2 cellular contexts compared by ENCODE assay signal in the genomic region with DNA sequence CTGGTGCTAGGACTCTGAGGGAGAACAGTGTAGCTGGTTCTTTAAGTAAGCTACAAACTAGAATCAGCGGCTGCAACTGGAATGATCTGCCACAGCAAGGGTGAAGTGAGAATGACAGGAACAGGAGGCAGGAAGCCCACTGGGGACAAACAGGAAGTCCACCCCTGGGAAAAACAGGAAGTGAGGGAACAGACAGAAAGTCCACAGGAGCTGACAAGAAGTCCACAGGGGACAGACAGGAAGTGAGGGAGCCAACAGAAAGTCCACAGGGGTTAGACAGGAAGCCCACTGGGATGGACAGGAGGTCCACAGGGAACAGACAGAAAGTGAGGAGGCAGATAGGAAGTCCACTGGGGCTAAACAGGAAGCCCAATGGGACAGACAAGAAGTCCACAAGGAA.
A peak's percentile ranks its signal among the peaks of the same experiment; 100 is the strongest.
TF ChIP-seq lines count a peak whose summit lies in the region.

No MANE protein-coding gene starts in this region.

TF ChIP-seq in GM23338, 12 proteins besides CTCF, POLR2A, EP300 and RAD21:
- TF ChIP-seq STAT1 (IDR thresholded peaks at IDR 0.05; ENCODE audit: unreplicated experiment) (no peak), POLR2AphosphoS5 (IDR thresholded peaks at IDR 0.05; ENCODE audit: low read depth) (no peak), JUNB (IDR thresholded peaks at IDR 0.05; ENCODE audit: unreplicated experiment) (no peak), ZNF331 (CRISPR knock-in tag; IDR thresholded peaks at IDR 0.05; ENCODE audit: low read depth) (no peak)
- TF ChIP-seq, protein P1, sequence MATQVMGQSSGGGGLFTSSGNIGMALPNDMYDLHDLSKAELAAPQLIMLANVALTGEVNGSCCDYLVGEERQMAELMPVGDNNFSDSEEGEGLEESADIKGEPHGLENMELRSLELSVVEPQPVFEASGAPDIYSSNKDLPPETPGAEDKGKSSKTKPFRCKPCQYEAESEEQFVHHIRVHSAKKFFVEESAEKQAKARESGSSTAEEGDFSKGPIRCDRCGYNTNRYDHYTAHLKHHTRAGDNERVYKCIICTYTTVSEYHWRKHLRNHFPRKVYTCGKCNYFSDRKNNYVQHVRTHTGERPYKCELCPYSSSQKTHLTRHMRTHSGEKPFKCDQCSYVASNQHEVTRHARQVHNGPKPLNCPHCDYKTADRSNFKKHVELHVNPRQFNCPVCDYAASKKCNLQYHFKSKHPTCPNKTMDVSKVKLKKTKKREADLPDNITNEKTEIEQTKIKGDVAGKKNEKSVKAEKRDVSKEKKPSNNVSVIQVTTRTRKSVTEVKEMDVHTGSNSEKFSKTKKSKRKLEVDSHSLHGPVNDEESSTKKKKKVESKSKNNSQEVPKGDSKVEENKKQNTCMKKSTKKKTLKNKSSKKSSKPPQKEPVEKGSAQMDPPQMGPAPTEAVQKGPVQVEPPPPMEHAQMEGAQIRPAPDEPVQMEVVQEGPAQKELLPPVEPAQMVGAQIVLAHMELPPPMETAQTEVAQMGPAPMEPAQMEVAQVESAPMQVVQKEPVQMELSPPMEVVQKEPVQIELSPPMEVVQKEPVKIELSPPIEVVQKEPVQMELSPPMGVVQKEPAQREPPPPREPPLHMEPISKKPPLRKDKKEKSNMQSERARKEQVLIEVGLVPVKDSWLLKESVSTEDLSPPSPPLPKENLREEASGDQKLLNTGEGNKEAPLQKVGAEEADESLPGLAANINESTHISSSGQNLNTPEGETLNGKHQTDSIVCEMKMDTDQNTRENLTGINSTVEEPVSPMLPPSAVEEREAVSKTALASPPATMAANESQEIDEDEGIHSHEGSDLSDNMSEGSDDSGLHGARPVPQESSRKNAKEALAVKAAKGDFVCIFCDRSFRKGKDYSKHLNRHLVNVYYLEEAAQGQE (IDR thresholded peaks at IDR 0.05; ENCODE audit: unreplicated experiment) = no peak
- TF ChIP-seq, protein P2, sequence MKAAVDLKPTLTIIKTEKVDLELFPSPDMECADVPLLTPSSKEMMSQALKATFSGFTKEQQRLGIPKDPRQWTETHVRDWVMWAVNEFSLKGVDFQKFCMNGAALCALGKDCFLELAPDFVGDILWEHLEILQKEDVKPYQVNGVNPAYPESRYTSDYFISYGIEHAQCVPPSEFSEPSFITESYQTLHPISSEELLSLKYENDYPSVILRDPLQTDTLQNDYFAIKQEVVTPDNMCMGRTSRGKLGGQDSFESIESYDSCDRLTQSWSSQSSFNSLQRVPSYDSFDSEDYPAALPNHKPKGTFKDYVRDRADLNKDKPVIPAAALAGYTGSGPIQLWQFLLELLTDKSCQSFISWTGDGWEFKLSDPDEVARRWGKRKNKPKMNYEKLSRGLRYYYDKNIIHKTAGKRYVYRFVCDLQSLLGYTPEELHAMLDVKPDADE (IDR thresholded peaks at IDR 0.05) = no peak
- TF ChIP-seq, protein P3, sequence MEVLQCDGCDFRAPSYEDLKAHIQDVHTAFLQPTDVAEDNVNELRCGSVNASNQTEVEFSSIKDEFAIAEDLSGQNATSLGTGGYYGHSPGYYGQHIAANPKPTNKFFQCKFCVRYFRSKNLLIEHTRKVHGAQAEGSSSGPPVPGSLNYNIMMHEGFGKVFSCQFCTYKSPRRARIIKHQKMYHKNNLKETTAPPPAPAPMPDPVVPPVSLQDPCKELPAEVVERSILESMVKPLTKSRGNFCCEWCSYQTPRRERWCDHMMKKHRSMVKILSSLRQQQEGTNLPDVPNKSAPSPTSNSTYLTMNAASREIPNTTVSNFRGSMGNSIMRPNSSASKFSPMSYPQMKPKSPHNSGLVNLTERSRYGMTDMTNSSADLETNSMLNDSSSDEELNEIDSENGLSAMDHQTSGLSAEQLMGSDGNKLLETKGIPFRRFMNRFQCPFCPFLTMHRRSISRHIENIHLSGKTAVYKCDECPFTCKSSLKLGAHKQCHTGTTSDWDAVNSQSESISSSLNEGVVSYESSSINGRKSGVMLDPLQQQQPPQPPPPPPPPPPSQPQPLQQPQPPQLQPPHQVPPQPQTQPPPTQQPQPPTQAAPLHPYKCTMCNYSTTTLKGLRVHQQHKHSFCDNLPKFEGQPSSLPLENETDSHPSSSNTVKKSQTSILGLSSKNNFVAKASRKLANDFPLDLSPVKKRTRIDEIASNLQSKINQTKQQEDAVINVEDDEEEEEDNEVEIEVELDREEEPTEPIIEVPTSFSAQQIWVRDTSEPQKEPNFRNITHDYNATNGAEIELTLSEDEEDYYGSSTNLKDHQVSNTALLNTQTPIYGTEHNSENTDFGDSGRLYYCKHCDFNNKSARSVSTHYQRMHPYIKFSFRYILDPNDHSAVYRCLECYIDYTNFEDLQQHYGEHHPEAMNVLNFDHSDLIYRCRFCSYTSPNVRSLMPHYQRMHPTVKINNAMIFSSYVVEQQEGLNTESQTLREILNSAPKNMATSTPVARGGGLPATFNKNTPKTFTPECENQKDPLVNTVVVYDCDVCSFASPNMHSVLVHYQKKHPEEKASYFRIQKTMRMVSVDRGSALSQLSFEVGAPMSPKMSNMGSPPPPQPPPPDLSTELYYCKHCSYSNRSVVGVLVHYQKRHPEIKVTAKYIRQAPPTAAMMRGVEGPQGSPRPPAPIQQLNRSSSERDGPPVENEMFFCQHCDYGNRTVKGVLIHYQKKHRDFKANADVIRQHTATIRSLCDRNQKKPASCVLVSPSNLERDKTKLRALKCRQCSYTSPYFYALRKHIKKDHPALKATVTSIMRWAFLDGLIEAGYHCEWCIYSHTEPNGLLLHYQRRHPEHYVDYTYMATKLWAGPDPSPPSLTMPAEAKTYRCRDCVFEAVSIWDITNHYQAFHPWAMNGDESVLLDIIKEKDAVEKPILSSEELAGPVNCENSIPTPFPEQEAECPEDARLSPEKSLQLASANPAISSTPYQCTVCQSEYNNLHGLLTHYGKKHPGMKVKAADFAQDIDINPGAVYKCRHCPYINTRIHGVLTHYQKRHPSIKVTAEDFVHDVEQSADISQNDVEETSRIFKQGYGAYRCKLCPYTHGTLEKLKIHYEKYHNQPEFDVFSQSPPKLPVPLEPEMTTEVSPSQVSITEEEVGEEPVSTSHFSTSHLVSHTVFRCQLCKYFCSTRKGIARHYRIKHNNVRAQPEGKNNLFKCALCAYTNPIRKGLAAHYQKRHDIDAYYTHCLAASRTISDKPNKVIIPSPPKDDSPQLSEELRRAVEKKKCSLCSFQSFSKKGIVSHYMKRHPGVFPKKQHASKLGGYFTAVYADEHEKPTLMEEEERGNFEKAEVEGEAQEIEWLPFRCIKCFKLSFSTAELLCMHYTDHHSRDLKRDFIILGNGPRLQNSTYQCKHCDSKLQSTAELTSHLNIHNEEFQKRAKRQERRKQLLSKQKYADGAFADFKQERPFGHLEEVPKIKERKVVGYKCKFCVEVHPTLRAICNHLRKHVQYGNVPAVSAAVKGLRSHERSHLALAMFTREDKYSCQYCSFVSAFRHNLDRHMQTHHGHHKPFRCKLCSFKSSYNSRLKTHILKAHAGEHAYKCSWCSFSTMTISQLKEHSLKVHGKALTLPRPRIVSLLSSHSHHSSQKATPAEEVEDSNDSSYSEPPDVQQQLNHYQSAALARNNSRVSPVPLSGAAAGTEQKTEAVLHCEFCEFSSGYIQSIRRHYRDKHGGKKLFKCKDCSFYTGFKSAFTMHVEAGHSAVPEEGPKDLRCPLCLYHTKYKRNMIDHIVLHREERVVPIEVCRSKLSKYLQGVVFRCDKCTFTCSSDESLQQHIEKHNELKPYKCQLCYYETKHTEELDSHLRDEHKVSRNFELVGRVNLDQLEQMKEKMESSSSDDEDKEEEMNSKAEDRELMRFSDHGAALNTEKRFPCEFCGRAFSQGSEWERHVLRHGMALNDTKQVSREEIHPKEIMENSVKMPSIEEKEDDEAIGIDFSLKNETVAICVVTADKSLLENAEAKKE (CRISPR knock-in tag; IDR thresholded peaks at IDR 0.05) = no peak

TF ChIP-seq in K562, 482 proteins besides CTCF, POLR2A, EP300 and RAD21:
- TF ChIP-seq PURB (CRISPR knock-in tag; IDR thresholded peaks at IDR 0.05; ENCODE audit: low read depth) = no peak
- peak; percentile 57; the same call in 1 of the 2 replicates for TF ChIP-seq SPI1 (IDR thresholded peaks at IDR 0.05; ENCODE audit: borderline replicate concordance, low read depth, low read length)
- no peak for TF ChIP-seq ZNF224 (CRISPR knock-in tag; IDR thresholded peaks at IDR 0.05)
- TF ChIP-seq RFX5 (IDR thresholded peaks at IDR 0.05; ENCODE audit: low read depth, low read length) = no peak
- TF ChIP-seq, protein P4, sequence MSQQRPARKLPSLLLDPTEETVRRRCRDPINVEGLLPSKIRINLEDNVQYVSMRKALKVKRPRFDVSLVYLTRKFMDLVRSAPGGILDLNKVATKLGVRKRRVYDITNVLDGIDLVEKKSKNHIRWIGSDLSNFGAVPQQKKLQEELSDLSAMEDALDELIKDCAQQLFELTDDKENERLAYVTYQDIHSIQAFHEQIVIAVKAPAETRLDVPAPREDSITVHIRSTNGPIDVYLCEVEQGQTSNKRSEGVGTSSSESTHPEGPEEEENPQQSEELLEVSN (IDR thresholded peaks at IDR 0.05; ENCODE audit: borderline replicate concordance in 1 of 2, extremely low read depth in 1 of 2, insufficient read depth in 1 of 2, insufficient read length in 1 of 2, low read depth in 1 of 2, low read length in 1 of 2, poor library complexity in 1 of 2, severe bottlenecking in 1 of 2) = no peak
- peak; percentile 45; the same call in 1 of the 2 replicates for TF ChIP-seq GABPA (tag; conservative IDR thresholded peaks at IDR 0.05; ENCODE audit: low read depth)
- TF ChIP-seq POLR2H (tag; IDR thresholded peaks at IDR 0.05; ENCODE audit: low read depth) = no peak
